Comparison of ENCODE assay signal across 20 cellular contexts in genomic region chr3:128823638-128824037, GRCh38. TPM values are rescaled to one million over a fixed set of nuclear protein-coding genes. Genes with fewer than 3 reads are reported as not detected.
A peak's percentile ranks its signal among the peaks of the same experiment; 100 is the strongest.
DNase-seq lines count a peak whose midpoint lies in the region; ATAC-seq and TF ChIP-seq lines count a peak whose summit lies in the region.
"Had no signal": no experiment of that assay in that cellular context is flagged by ENCODE, and none has a peak within 500 bp of the region (broad histone marks: within the 10 kb centered on the region; RNA-seq: fewer than 3 reads in every experiment).

No MANE protein-coding gene starts in this region.

- peaks cover 0 to 2% of the 10 kb centered on the region in 2 donors for H3K36me3 ChIP-seq in psoas muscle (ENCODE audit: insufficient read depth in 1 of 2, low read depth in 1 of 2)

- TF ChIP-seq CTCF in CD4-positive, alpha-beta T cell (IDR thresholded peaks at IDR 0.05): no peak
- TF ChIP-seq CTCF in RWPE1 (conservative IDR thresholded peaks at IDR 0.05; ENCODE audit: low read depth) (no peak), psoas muscle (IDR thresholded peaks at IDR 0.05) (no peak)

- H3K9me3 Mint-ChIP-seq in CD4-positive, alpha-beta T cell: no peaks in the 10 kb centered on the region
- H3K9me3 Mint-ChIP-seq: naive B cell had no signal

- H3K27ac Mint-ChIP-seq in CD4-positive, alpha-beta T cell: peak overlapping the region; percentile 54

- no peak overlapping the region for H3K27ac ChIP-seq in CD4-positive, alpha-beta T cell (ENCODE audit: low read depth, low read length)
- H3K27ac ChIP-seq in RWPE1 (peak overlapping the region; percentile 16; the same call in 1 of the 2 replicates), psoas muscle (peak overlapping the region; percentile 67)
- H3K27ac ChIP-seq: parathyroid adenoma, testis had no signal

- H3K27me3 ChIP-seq in CD4-positive, alpha-beta T cell (ENCODE audit: control insufficient read depth, insufficient read depth, low read length): no peaks in the 10 kb centered on the region
- no peaks in the 10 kb centered on the region for H3K27me3 ChIP-seq in psoas muscle (ENCODE audit: insufficient read depth in 3 of 3, low read length in 2 of 3)
- H3K27me3 ChIP-seq: testis had no signal

- no peak overlapping the region for H3K4me3 Mint-ChIP-seq in CD4-positive, alpha-beta T cell
- H3K4me3 Mint-ChIP-seq: naive B cell had no signal

- H3K4me1 ChIP-seq in psoas muscle: peaks cover 33% of the 10 kb centered on the region
- H3K4me1 ChIP-seq: parathyroid adenoma had no signal

- CTCF ChIA-PET in CD4-positive, alpha-beta T cell (lab: Charles Lee): interaction anchor here (1.0 to 2.3 kb wide), 2 partner anchors 22 to 143 kb away, joined by 5 to 6 read pairs; no protein-coding TSS in a partner anchor
- CTCF ChIA-PET in RWPE1 (lab: Yijun Ruan, JAX): interaction anchor here (0.6 kb wide), 2 partner anchors 13 to 174 kb away, joined by 3 read pairs; no protein-coding TSS in a partner anchor

- no peak overlapping the region for H3K4me3 ChIP-seq in psoas muscle
- H3K4me3 ChIP-seq: testis had no signal

- POLR2A ChIA-PET in CD4-positive, alpha-beta T cell (lab: Charles Lee): interaction anchor here (1.1 kb wide), 1 partner anchor 11 kb away, joined by 4 read pairs; no protein-coding TSS in a partner anchor
- POLR2A ChIA-PET in RWPE1 (lab: Yijun Ruan, JAX; ENCODE audit: low non-redundant PET): no interaction called here

- DNase-seq in CD4-positive, alpha-beta T cell: no peak
- DNase-seq in RWPE1 (ENCODE audit: low spot score) (no peak), left cardiac atrium (no peak), psoas muscle (no peak), HuH-7 (ENCODE audit: low spot score) (no peak), NCI-H2107 (lab: John Stamatoyannopoulos, UW) (no peak), DMS153 (lab: John Stamatoyannopoulos, UW) (no peak)
- DNase-seq: activated CD4-positive, alpha-beta T cell treated with anti-CD3 and anti-CD28 coated beads, Interleukin-2, amount 50 U/mL, for 1 hour; activated CD8-positive, alpha-beta memory T cell treated with anti-CD3 and anti-CD28 coated beads, Interleukin-2, amount 50 U/mL, for 48 hours; HCEC 1CT; KBM-7; mammary epithelial cell; naive B cell; NCI-H187 treated with DMSO at 0.1 percent for 48 hours; small intestine; stimulated activated CD4-positive, alpha-beta T cell treated with anti-CD3 and anti-CD28 coated beads, Interleukin-4, amount 100 ng/mL, for 1 hour; SW 1271; testis had no signal

- H3K4me1 Mint-ChIP-seq in CD4-positive, alpha-beta T cell (ENCODE audit: low read depth): no peaks in the 10 kb centered on the region

- intact Hi-C loops in CD4-positive, alpha-beta T cell (cut with DNase I, micrococcal nuclease): no loop called here
- intact Hi-C loops in left cardiac atrium (cut with DNase I) (no loop called here), psoas muscle (cut with DNase I) (no loop called here)

- no peaks in the 10 kb centered on the region for H3K9me3 ChIP-seq in CD4-positive, alpha-beta T cell (ENCODE audit: control insufficient read depth, low read length)
- no peaks in the 10 kb centered on the region for H3K9me3 ChIP-seq in psoas muscle
- H3K9me3 ChIP-seq: testis had no signal

- peaks cover 10% of the 10 kb centered on the region for H3K36me3 Mint-ChIP-seq in CD4-positive, alpha-beta T cell (ENCODE audit: low read depth)

- no peaks in the 10 kb centered on the region for H3K27me3 Mint-ChIP-seq in CD4-positive, alpha-beta T cell
- H3K27me3 Mint-ChIP-seq: naive B cell had no signal

- ATAC-seq in CD4-positive, alpha-beta T cell (ENCODE audit: poor library complexity): no peak
- ATAC-seq in left cardiac atrium (peak; percentile 12 to 65), psoas muscle (peak; percentile 34 to 61 (median 54)), GM18909 (IDR thresholded peaks at IDR 0.05; ENCODE audit: poor library complexity, unreplicated experiment) (no peak)

- 45 to 82% (median 54%) methylated on average over 3 of the region's 3 CpGs for WGBS in psoas muscle, 3 donors

RNA-seq across cellular contexts. Expression of gene ACAD9, which starts 55.8 kb away (rescaled TPM):
- total RNA-seq in CD4-positive, alpha-beta T cell: 10 to 100 TPM; 64.8 to 71.6 TPM
- total RNA-seq in left cardiac atrium: 10 to 100 TPM; 35.3 to 37.5 TPM
- 10 to 100 TPM; 23.9 to 47.8 (median 32.6) TPM for total RNA-seq in psoas muscle
- 10 to 100 TPM; 17.0 to 30.0 (median 23.4) TPM for polyA plus RNA-seq in psoas muscle

Comparison
In these comparisons a context has a peak if more than half of its experiments do, and no peak if none do; other contexts are left out.
1. ATAC-seq: peak in left cardiac atrium (2 of 2) and psoas muscle (4 of 4); none in CD4-positive, alpha-beta T cell (single experiment) and GM18909 (single experiment).